18 cellular contexts compared by ENCODE assay signal in the genomic region with DNA sequence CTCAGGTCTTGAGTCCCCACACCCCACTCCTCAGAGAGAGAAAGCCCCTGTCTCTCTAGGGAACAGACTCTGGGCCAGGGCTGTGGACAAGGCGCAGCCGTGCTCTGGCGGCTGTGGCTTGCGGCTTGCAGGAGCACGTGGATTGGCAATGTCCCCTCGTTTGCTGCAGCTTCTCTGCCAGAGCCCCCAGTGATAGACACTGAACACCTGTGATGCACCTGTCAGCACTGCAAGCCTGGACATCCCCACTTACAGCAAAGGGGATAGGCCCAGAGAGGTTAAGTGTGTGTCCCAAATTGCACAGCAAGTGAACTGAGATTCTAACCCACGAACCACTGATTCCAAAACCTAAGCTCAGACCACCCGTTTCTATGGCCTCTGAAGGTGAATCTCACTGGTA. TPM values are rescaled to one million over a fixed set of nuclear protein-coding genes. Genes with fewer than 3 reads are reported as not detected.
DNase-seq lines count a peak whose midpoint lies in the region; ATAC-seq, FAIRE-seq and TF ChIP-seq lines count a peak whose summit lies in the region.
"Had no signal": no experiment of that assay in that cellular context is flagged by ENCODE, and none has a peak within 500 bp of the region (broad histone marks: within the 10 kb centered on the region; RNA-seq: fewer than 3 reads in every experiment).

No MANE protein-coding gene starts in this region.

- no peak for TF ChIP-seq POLR2A in A549 (IDR thresholded peaks at IDR 0.05; ENCODE audit: low read length)

- no peaks in the 10 kb centered on the region for H4K20me1 ChIP-seq in BLaER1

- H3K36me3 ChIP-seq in BLaER1 (no peaks in the 10 kb centered on the region), psoas muscle (ENCODE audit: insufficient read depth in 1 of 2, low read depth in 1 of 2) (no peaks in the 10 kb centered on the region)

- FAIRE-seq in A549 (lab: Jason Lieb, UNC), result no peak
- FAIRE-seq: G401.6, GM12891, H54 had no signal

- no peak for ATAC-seq in A549
- ATAC-seq in psoas muscle, result peak in 3 of 4 donors; percentile 32 to 75 (median 41)
- no peak for ATAC-seq in HG03097 (IDR thresholded peaks at IDR 0.05; ENCODE audit: low FRiP score, unreplicated experiment)
- ATAC-seq: HCT116 had no signal

- H3K4me1 ChIP-seq in A549 (no peaks in the 10 kb centered on the region), BLaER1 (peaks cover 85% of the 10 kb centered on the region), psoas muscle (peaks cover 4% of the 10 kb centered on the region)

- intact Hi-C loops in psoas muscle (cut with DNase I), result no loop called here

- H3K4me2 ChIP-seq in A549 (no peak overlapping the region), BLaER1 (peak overlapping the region; percentile 93)

- no peak for TF ChIP-seq RAD21 in A549 (conservative IDR thresholded peaks at IDR 0.05 in 1 of 2, IDR thresholded peaks at IDR 0.05 in 1 of 2)

- TF ChIP-seq EP300 in A549 (IDR thresholded peaks at IDR 0.05), result no peak

- CTCF ChIA-PET in A549 (lab: Yijun Ruan, JAX), result interaction anchor here (1.0 to 7.3 kb wide), 4 partner anchors 9 to 37 kb away, joined by 3 to 40 read pairs (median 20); partner anchors contain the start of gene GFI1B

- H3K9ac ChIP-seq in BLaER1, result no peak overlapping the region
- H3K9ac ChIP-seq: GM23248 had no signal

- H3K27me3 ChIP-seq in BLaER1, result peaks cover 16% of the 10 kb centered on the region
- peaks cover 0 to 2% (median 0%) of the 10 kb centered on the region in 3 donors for H3K27me3 ChIP-seq in psoas muscle (ENCODE audit: insufficient read depth in 3 of 3, low read length in 2 of 3)

- DNase-seq in A549 (ENCODE audit: low read depth in 1 of 2, low spot score in 1 of 2), result no peak
- peak; percentile 27 for DNase-seq in RPMI8226
- DNase-seq in psoas muscle, result no peak
- no peak for DNase-seq in stimulated activated CD4-positive, alpha-beta T cell treated with anti-CD3 and anti-CD28 coated beads, Interleukin-4, amount 100 ng/mL, for 4 hours
- DNase-seq: AML-193; C1 segment of cervical spinal cord; CD4-positive, alpha-beta T cell; DMS153; DMS79 treated with DMSO at 0.1 percent for 48 hours; EL; GM23248 had no signal

- H3K27ac ChIP-seq in A549, result no peak overlapping the region
- peak overlapping the region; percentile 56; the same call in 1 of the 2 replicates for H3K27ac ChIP-seq in BLaER1
- no peak overlapping the region for H3K27ac ChIP-seq in psoas muscle
- H3K27ac ChIP-seq: GM23248 had no signal

- H3K4me3 ChIP-seq in A549 (no peak overlapping the region), BLaER1 (no peak overlapping the region), psoas muscle (no peak overlapping the region)
- H3K4me3 ChIP-seq: GM23248 had no signal

- 81% methylated on average over 6 of the region's 8 CpGs for WGBS in A549 (ENCODE audit: missing lambda C conversion rate)
- 40 to 57% (median 55%) methylated on average over 8 of the region's 8 CpGs for WGBS in psoas muscle, 3 donors

- POLR2A ChIA-PET in A549 (lab: Yijun Ruan, JAX), result no interaction called here

- H3K9me3 ChIP-seq in A549 (no peaks in the 10 kb centered on the region), BLaER1 (no peaks in the 10 kb centered on the region), psoas muscle (no peaks in the 10 kb centered on the region)

- TF ChIP-seq CTCF in A549 (IDR thresholded peaks at IDR 0.05) (no peak), psoas muscle (IDR thresholded peaks at IDR 0.05) (no peak)

TF ChIP-seq in A549, 52 proteins besides CTCF, POLR2A, EP300 and RAD21:
- no peak for TF ChIP-seq HES2 (IDR thresholded peaks at IDR 0.05)
- peak; percentile 35 for TF ChIP-seq ZFP36 (IDR thresholded peaks at IDR 0.05; ENCODE audit: borderline replicate concordance, partially characterized antibody)

RNA-seq across cellular contexts. Expression of gene GFI1B, which starts 7.0 kb away (rescaled TPM):
- polyA plus RNA-seq in A549 (2011; rRNA removed) (0.09 TPM in 1 of 2 replicates, not detected in the other), A549 (2017; fragmentation: RNase III; extraction: RNeasy Plus Mini Kit Qiagen cat#74134 plus additional on column Dnase treatment) (not detected in 3 replicates), psoas muscle (under 1 TPM; 0.07 to 0.14 (median 0.12) TPM)
- polyA plus RNA-seq in A549 (2012; cell fraction: cytosol; rRNA removed), result 0.01 TPM in 1 of 2 replicates, not detected in the other
- not detected in 2 replicates for polyA plus RNA-seq in A549 (2012; cell fraction: nucleus; rRNA removed)
- not detected in 2 replicates for polyA minus RNA-seq in A549 (2011; rRNA and poly(A)+ RNA removed)
- total RNA-seq in psoas muscle, result not detected
- total RNA-seq: GM23248, HT-29 had no signal
- polyA plus RNA-seq: GM23248 had no signal

RNA-seq across cellular contexts. Expression of gene TSC1, which starts 41.1 kb away (rescaled TPM):
- polyA plus RNA-seq in A549 (2011; rRNA removed) (37.9 and 40.5 TPM in 2 replicates), A549 (2017; fragmentation: RNase III; extraction: RNeasy Plus Mini Kit Qiagen cat#74134 plus additional on column Dnase treatment) (12.9 to 15.2 TPM (median 14.4 TPM) in 3 replicates), psoas muscle (10 to 100 TPM; 13.1 to 33.7 (median 13.3) TPM)
- 8.2 and 10.3 TPM in 2 replicates for polyA plus RNA-seq in A549 (2012; cell fraction: cytosol; rRNA removed)
- polyA plus RNA-seq in A549 (2012; cell fraction: nucleus; rRNA removed), result 26.3 and 33.2 TPM in 2 replicates
- 69.8 and 83.8 TPM in 2 replicates for polyA minus RNA-seq in A549 (2011; rRNA and poly(A)+ RNA removed)
- total RNA-seq in psoas muscle, result 10 to 100 TPM; 20.8 to 38.4 (median 30.0) TPM

RNA-seq across cellular contexts. Expression of gene GTF3C5, which starts 45.3 kb away (rescaled TPM):
- polyA plus RNA-seq in A549 (2011; rRNA removed) (57.2 and 57.4 TPM in 2 replicates), A549 (2017; fragmentation: RNase III; extraction: RNeasy Plus Mini Kit Qiagen cat#74134 plus additional on column Dnase treatment) (77.9 to 83.9 TPM (median 80.3 TPM) in 3 replicates), psoas muscle (10 to 100 TPM; 42.7 to 70.8 (median 50.4) TPM)
- 68.0 and 70.7 TPM in 2 replicates for polyA plus RNA-seq in A549 (2012; cell fraction: cytosol; rRNA removed)
- polyA plus RNA-seq in A549 (2012; cell fraction: nucleus; rRNA removed), result 155 and 169 TPM in 2 replicates
- polyA minus RNA-seq in A549 (2011; rRNA and poly(A)+ RNA removed), result 76.4 and 82.9 TPM in 2 replicates
- total RNA-seq in psoas muscle, result 10 to 100 TPM; 34.6 to 45.8 (median 42.2) TPM

Comparison
In these comparisons a context has a peak if more than half of its experiments do, and no peak if none do; other contexts are left out.
1. ATAC-seq: peak in psoas muscle (3 of 4); none in A549 (0 of 2) and HG03097 (single experiment).